19 cellular contexts compared by ENCODE assay signal in genomic region chr3:53464424-53464823, GRCh38. TPM values are rescaled to one million over a fixed set of nuclear protein-coding genes. Genes with fewer than 3 reads are reported as not detected.
A peak's percentile ranks its signal among the peaks of the same experiment; 100 is the strongest.
DNase-seq lines count a peak whose midpoint lies in the region; ATAC-seq and TF ChIP-seq lines count a peak whose summit lies in the region.
"Had no signal": no experiment of that assay in that cellular context is flagged by ENCODE, and none has a peak within 500 bp of the region (broad histone marks: within the 10 kb centered on the region; RNA-seq: fewer than 3 reads in every experiment).

No MANE protein-coding gene starts in this region.

- H3K9me2 ChIP-seq in GM23338 (ENCODE audit: insufficient read depth): no peaks in the 10 kb centered on the region

- no peaks in the 10 kb centered on the region for H3K36me3 Mint-ChIP-seq in GM23338 (ENCODE audit: low read depth)

- H3K36me3 ChIP-seq in GM23338 (ENCODE audit: insufficient read depth): no peaks in the 10 kb centered on the region; the same call in 1 of the 2 replicates
- H3K36me3 ChIP-seq: HAP-1, left ventricle myocardium inferior had no signal

- H3K79me2 ChIP-seq in GM23338 (replicated peaks; ENCODE audit: insufficient read depth): no peaks in the 10 kb centered on the region

- no peak overlapping the region for H3K4me2 ChIP-seq in GM23338

- POLR2A ChIA-PET in RWPE1 (lab: Yijun Ruan, JAX; ENCODE audit: low non-redundant PET): no interaction called here

- H3F3A ChIP-seq in GM23338 (replicated peaks; ENCODE audit: low read depth): no peaks in the 10 kb centered on the region

- peak; percentile 1 for DNase-seq in GM23338 (ENCODE audit: low spot score)
- DNase-seq in RWPE1 (ENCODE audit: low spot score): peak; percentile 35
- peak; percentile 26 for DNase-seq in iris pigment epithelial cell (ENCODE audit: low read depth)
- peak; percentile 93 for DNase-seq in renal cortical epithelial cell (ENCODE audit: low read depth)
- DNase-seq in NCI-H748 (lab: John Stamatoyannopoulos, UW; ENCODE audit: unreplicated experiment): no peak
- DNase-seq in activated CD4-positive, CD25-positive, alpha-beta regulatory T cell (lab: John Stamatoyannopoulos, UW): no peak
- DNase-seq: activated CD4-positive, alpha-beta T cell treated with anti-CD3 and anti-CD28 coated beads, Interleukin-2, amount 10 ng/mL, durations not matched to agents 7 days and 5 days; activated CD8-positive, alpha-beta memory T cell treated with anti-CD3 and anti-CD28 coated beads, Interleukin-2, amount 50 U/mL, for 48 hours; activated gamma-delta T cell treated with Interleukin-2 at 50 U/mL for 16 hours; AML-193; Caco-2; cerebellar nuclear complex; left ventricle myocardium inferior; NCI-H1417 treated with DMSO at 0.1 percent for 48 hours; NCI-H2171; NCI-H82; stimulated activated CD4-positive, alpha-beta T cell treated with anti-CD3 and anti-CD28 coated beads, Interleukin-4, amount 100 ng/mL, for 24 hours had no signal

- CTCF ChIA-PET in RWPE1 (lab: Yijun Ruan, JAX): no interaction called here

- H3K27ac ChIP-seq in GM23338 (ENCODE audit: low read depth) (no peak overlapping the region), RWPE1 (no peak overlapping the region)
- H3K27ac ChIP-seq: left ventricle myocardium inferior had no signal

- no peaks in the 10 kb centered on the region for H3K4me1 ChIP-seq in GM23338 (ENCODE audit: insufficient read depth)
- H3K4me1 ChIP-seq: HAP-1, left ventricle myocardium inferior had no signal

- no peak overlapping the region for H3K27ac Mint-ChIP-seq in GM23338
- H3K27ac Mint-ChIP-seq: activated CD4-positive, alpha-beta T cell treated with anti-CD3 and anti-CD28 coated beads, Interleukin-2, amount 10 ng/mL, durations not matched to agents 7 days and 5 days had no signal

- H3K4me1 Mint-ChIP-seq in GM23338: no peaks in the 10 kb centered on the region
- H3K4me1 Mint-ChIP-seq: activated CD4-positive, alpha-beta T cell treated with anti-CD3 and anti-CD28 coated beads, Interleukin-2, amount 10 ng/mL, durations not matched to agents 7 days and 5 days had no signal

- no peaks in the 10 kb centered on the region for H3K27me3 Mint-ChIP-seq in GM23338 (ENCODE audit: insufficient read depth, low read depth, poor library complexity)

- no peak overlapping the region for H3K4me3 ChIP-seq in GM23338
- H3K4me3 ChIP-seq: HAP-1, left ventricle myocardium inferior had no signal

- H2AFZ ChIP-seq in GM23338: no peak overlapping the region

- no peak for ATAC-seq in GM23338
- ATAC-seq in GM19452 (IDR thresholded peaks at IDR 0.05; ENCODE audit: unreplicated experiment): no peak

- no peak overlapping the region for H3K4me3 Mint-ChIP-seq in GM23338
- H3K4me3 Mint-ChIP-seq: activated CD4-positive, alpha-beta T cell treated with anti-CD3 and anti-CD28 coated beads, Interleukin-2, amount 10 ng/mL, durations not matched to agents 7 days and 5 days had no signal

- peaks cover 4% of the 10 kb centered on the region; the same call in 2 of the 3 replicates for H3K9me3 Mint-ChIP-seq in GM23338

- no peaks in the 10 kb centered on the region for H3K27me3 ChIP-seq in GM23338 (ENCODE audit: insufficient read depth)

- no peaks in the 10 kb centered on the region for H4K20me1 ChIP-seq in GM23338 (replicated peaks; ENCODE audit: insufficient read depth)

- TF ChIP-seq CTCF in GM23338 (conservative IDR thresholded peaks at IDR 0.05; ENCODE audit: low read depth in 2 of 2) (no peak), RWPE1 (conservative IDR thresholded peaks at IDR 0.05; ENCODE audit: low read depth) (no peak)

TF ChIP-seq in GM23338, 12 proteins besides CTCF, POLR2A, EP300 and RAD21:
- TF ChIP-seq NANOG (IDR thresholded peaks at IDR 0.05; ENCODE audit: borderline replicate concordance): no peak
- TF ChIP-seq ZNF331 (CRISPR knock-in tag; IDR thresholded peaks at IDR 0.05; ENCODE audit: low read depth): no peak
- no peak for TF ChIP-seq ETS1 (IDR thresholded peaks at IDR 0.05)
- no peak for TF ChIP-seq ZNF114 (CRISPR knock-in tag; IDR thresholded peaks at IDR 0.05)
- TF ChIP-seq EZH2 (IDR thresholded peaks at IDR 0.05; ENCODE audit: low read depth, unreplicated experiment): no peak
- TF ChIP-seq POLR2AphosphoS5 (IDR thresholded peaks at IDR 0.05; ENCODE audit: low read depth): no peak
- TF ChIP-seq EZH2phosphoT487 (IDR thresholded peaks at IDR 0.05; ENCODE audit: unreplicated experiment): no peak
TF ChIP-seq in GM23338: peak in this region for 0.

RNA-seq across cellular contexts. Expression of gene CACNA1D, which starts 30.0 kb away (rescaled TPM):
- total RNA-seq in GM23338 (2014; rRNA removed; shearing (Covaris generic)): 1.1 and 1.7 TPM in 2 replicates
- polyA plus RNA-seq in GM23338 (2016; fragmentation: Nextera tagmentation; extraction: Ambion mirVana): 0.96 and 1.8 TPM in 2 replicates
- 0.52 and 1.5 TPM in 2 replicates for total RNA-seq in renal cortical epithelial cell

Comparison
In these comparisons a context has a peak if more than half of its experiments do, and no peak if none do; other contexts are left out.
1. DNase-seq: peak in GM23338 (single experiment), RWPE1 (single experiment), iris pigment epithelial cell (single experiment) and renal cortical epithelial cell (single experiment); none in NCI-H748 (single experiment) and activated CD4-positive, CD25-positive, alpha-beta regulatory T cell (0 of 4).